10 cellular contexts compared by ENCODE assay signal in genomic region chr12:15627995-15628945, GRCh38.
DNase-seq lines count a peak whose midpoint lies in the region; ATAC-seq, FAIRE-seq and TF ChIP-seq lines count a peak whose summit lies in the region.
"Had no signal": no experiment of that assay in that cellular context is flagged by ENCODE, and none has a peak within 500 bp of the region (broad histone marks: within the 10 kb centered on the region; RNA-seq: fewer than 3 reads in every experiment).

No MANE protein-coding gene starts in this region.

- DNase-seq in CD1c-positive myeloid dendritic cell (ENCODE audit: extremely low spot score) (peak; percentile 20), adipocyte (ENCODE audit: low read depth) (peak; percentile 53), Right ventricle myocardium superior (no peak), prostate gland (ENCODE audit: low spot score) (no peak), HTR-8/SVneo (ENCODE audit: insufficient read length, low spot score) (no peak), NCI-H2029 treated with DMSO at 0.1 percent for 48 hours (lab: John Stamatoyannopoulos, UW) (no peak)
- DNase-seq in activated naive CD4-positive, alpha-beta T cell treated with Interleukin-2 at 50 U/mL for 16 hours = no peak
- DNase-seq: NCI-H524; stimulated activated naive CD8-positive, alpha-beta T cell treated with anti-CD3 and anti-CD28 coated beads, Interleukin-15, amount 100 ng/mL, for 72 hours had no signal

- WGBS in prostate gland = 31% methylated on average over 4 of the region's 4 CpGs

- H3K27me3 ChIP-seq in adipocyte (replicated peaks; ENCODE audit: control insufficient read depth, insufficient read depth, low read length) (no peaks in the 10 kb centered on the region), prostate gland (replicated peaks; ENCODE audit: insufficient read depth) (no peaks in the 10 kb centered on the region)

- intact Hi-C loops in Right ventricle myocardium superior (cut with DNase I) = no loop called here
- intact Hi-C loops in prostate gland (cut with DNase I) = loop anchor here (10.0 kb wide), 1 partner anchor 157 kb away; the partner anchor contains the start of gene EPS8

- H3K36me3 ChIP-seq in adipocyte (ENCODE audit: control insufficient read depth, insufficient read depth, low read length, severe bottlenecking) (peaks cover 49% of the 10 kb centered on the region), prostate gland (no peaks in the 10 kb centered on the region)

- peak overlapping the region; percentile 64 to 67 for H3K27ac ChIP-seq in prostate gland

- ATAC-seq in Right ventricle myocardium superior (ENCODE audit: poor library complexity) (peak; percentile 51), GM21423 (IDR thresholded peaks at IDR 0.05; ENCODE audit: unreplicated experiment) (no peak)
- ATAC-seq: stimulated activated naive CD8-positive, alpha-beta T cell treated with anti-CD3 and anti-CD28 coated beads, Interleukin-15, amount 100 ng/mL, for 72 hours had no signal

- H3K4me3 ChIP-seq in adipocyte (ENCODE audit: low read length) (peak overlapping the region; percentile 46), prostate gland (no peak overlapping the region)

- peaks cover 66% of the 10 kb centered on the region for H3K4me1 ChIP-seq in adipocyte (ENCODE audit: control insufficient read depth, insufficient read depth, low read length)
- no peaks in the 10 kb centered on the region for H3K4me1 ChIP-seq in prostate gland (replicated peaks)

- H3K9me3 ChIP-seq in adipocyte (ENCODE audit: control insufficient read depth, low read length) (no peaks in the 10 kb centered on the region), prostate gland (no peaks in the 10 kb centered on the region)

- no peak for FAIRE-seq in HTR-8/SVneo (lab: Jason Lieb, UNC)

- H3K9ac ChIP-seq in adipocyte (ENCODE audit: low read length) = peak overlapping the region; percentile 95

- TF ChIP-seq POLR2A in prostate gland (IDR thresholded peaks at IDR 0.05) = no peak

- TF ChIP-seq CTCF in prostate gland (IDR thresholded peaks at IDR 0.05) = no peak

Comparison
In these comparisons a context has a peak if more than half of its experiments do, and no peak if none do; other contexts are left out.
1. DNase-seq: peak in CD1c-positive myeloid dendritic cell (single experiment) and adipocyte (single experiment); none in Right ventricle myocardium superior (single experiment), prostate gland (single experiment), HTR-8/SVneo (single experiment), NCI-H2029 treated with DMSO at 0.1 percent for 48 hours (single experiment) and activated naive CD4-positive, alpha-beta T cell treated with Interleukin-2 at 50 U/mL for 16 hours (single experiment).